ENCODE assay signal across 15 cellular contexts in the genomic region with DNA sequence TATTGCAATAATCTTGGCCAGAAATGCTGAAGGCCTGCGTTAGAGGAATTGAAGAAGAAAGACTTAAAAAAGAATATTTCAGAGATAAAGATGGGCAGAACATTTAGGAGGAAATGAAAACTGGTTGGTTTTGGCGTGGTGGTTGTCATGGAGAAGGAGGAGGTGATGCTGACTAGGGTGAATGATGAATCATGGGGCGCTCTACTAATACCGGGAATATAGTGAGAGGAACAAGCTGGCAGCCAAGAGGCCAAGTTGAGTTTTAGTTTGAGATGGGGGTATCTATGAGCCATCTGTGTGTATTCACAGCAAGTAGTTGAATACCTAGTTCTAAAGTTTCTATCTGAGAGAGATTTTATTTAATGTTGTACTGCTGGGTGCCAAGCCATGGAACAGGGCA. TPM values are rescaled to one million over a fixed set of nuclear protein-coding genes. Genes with fewer than 3 reads are reported as not detected.
A peak's percentile ranks its signal among the peaks of the same experiment; 100 is the strongest.
DNase-seq lines count a peak whose midpoint lies in the region; ATAC-seq and TF ChIP-seq lines count a peak whose summit lies in the region.
"Had no signal": no experiment of that assay in that cellular context is flagged by ENCODE, and none has a peak within 500 bp of the region (broad histone marks: within the 10 kb centered on the region; RNA-seq: fewer than 3 reads in every experiment).

No MANE protein-coding gene starts in this region.

- no peak for DNase-seq in natural killer cell treated with Interleukin-12 subunit alpha and Interleukin-12 subunit beta and Interleukin-15 and Interleukin-18, amount 100 ng/mL, for 72 hours (ENCODE audit: low spot score)
- DNase-seq in natural killer cell = no peak
- DNase-seq in activated T-cell treated with anti-CD3 and anti-CD28 coated beads, Interleukin-2, amount 50 U/mL, for 72 hours = peak; percentile 62 to 66
- DNase-seq in stimulated activated naive CD8-positive, alpha-beta T cell treated with anti-CD3 and anti-CD28 coated beads, Interleukin-15, amount 100 ng/mL, for 72 hours = peak in 1 of 2 donors; percentile 35
- DNase-seq in caudate nucleus (lab: John Stamatoyannopoulos, UW) = no peak
- DNase-seq in mesendoderm = no peak
- DNase-seq in cortex of kidney (lab: John Stamatoyannopoulos, UW) = no peak
- DNase-seq: kidney, NCI-H187, NCI-H446 treated with DMSO at 0.1 percent for 48 hours, right cardiac atrium had no signal

- no peak overlapping the region for H4K5ac ChIP-seq in mesendoderm (ENCODE audit: low read length)

- no peaks in the 10 kb centered on the region for H3K79me2 ChIP-seq in mesendoderm (ENCODE audit: control insufficient read depth, insufficient read depth, low read length)

- no peaks in the 10 kb centered on the region for H3K9me3 Mint-ChIP-seq in natural killer cell treated with Interleukin-12 subunit alpha and Interleukin-12 subunit beta and Interleukin-15 and Interleukin-18, amount 100 ng/mL, for 72 hours
- H3K9me3 Mint-ChIP-seq in natural killer cell = no peaks in the 10 kb centered on the region
- no peaks in the 10 kb centered on the region for H3K9me3 Mint-ChIP-seq in activated T-cell treated with anti-CD3 and anti-CD28 coated beads, Interleukin-2, amount 50 U/mL, for 72 hours
- no peaks in the 10 kb centered on the region for H3K9me3 Mint-ChIP-seq in stimulated activated naive CD8-positive, alpha-beta T cell treated with anti-CD3 and anti-CD28 coated beads, Interleukin-15, amount 100 ng/mL, for 72 hours
- H3K9me3 Mint-ChIP-seq: stimulated activated naive CD8-positive, alpha-beta T cell treated with anti-CD3 and anti-CD28 coated beads, Interleukin-15, Interleukin-2, amounts not matched to agents 100 ng/mL and 50 ng/mL, for 24 hours had no signal

- no peak overlapping the region for H3K18ac ChIP-seq in mesendoderm (ENCODE audit: low read length)

- H2BK15ac ChIP-seq in mesendoderm (replicated peaks; ENCODE audit: low read depth) = no peak overlapping the region

- peaks cover 3% of the 10 kb centered on the region for H3K4me1 ChIP-seq in mesendoderm (ENCODE audit: control insufficient read depth, low read depth, low read length)

- no peaks in the 10 kb centered on the region for H3K36me3 Mint-ChIP-seq in natural killer cell treated with Interleukin-12 subunit alpha and Interleukin-12 subunit beta and Interleukin-15 and Interleukin-18, amount 100 ng/mL, for 72 hours
- H3K36me3 Mint-ChIP-seq in natural killer cell = no peaks in the 10 kb centered on the region
- H3K36me3 Mint-ChIP-seq in activated T-cell treated with anti-CD3 and anti-CD28 coated beads, Interleukin-2, amount 50 U/mL, for 72 hours (ENCODE audit: insufficient read depth in 2 of 2) = no peaks in the 10 kb centered on the region

- H2BK120ac ChIP-seq in mesendoderm (ENCODE audit: low read depth, low read length) = no peak overlapping the region

- H2BK5ac ChIP-seq in mesendoderm (ENCODE audit: low read length) = no peak overlapping the region

- no peak for TF ChIP-seq CTCF in natural killer cell (IDR thresholded peaks at IDR 0.05)

- H3K4me3 Mint-ChIP-seq in natural killer cell treated with Interleukin-12 subunit alpha and Interleukin-12 subunit beta and Interleukin-15 and Interleukin-18, amount 100 ng/mL, for 72 hours = peak overlapping the region; percentile 21
- no peak overlapping the region for H3K4me3 Mint-ChIP-seq in natural killer cell
- H3K4me3 Mint-ChIP-seq in activated T-cell treated with anti-CD3 and anti-CD28 coated beads, Interleukin-2, amount 50 U/mL, for 72 hours = peak overlapping the region in 1 of 2 donors; percentile 42
- H3K4me3 Mint-ChIP-seq in stimulated activated naive CD8-positive, alpha-beta T cell treated with anti-CD3 and anti-CD28 coated beads, Interleukin-15, amount 100 ng/mL, for 72 hours = peak overlapping the region in 1 of 2 donors; percentile 35
- H3K4me3 Mint-ChIP-seq: stimulated activated naive CD8-positive, alpha-beta T cell treated with anti-CD3 and anti-CD28 coated beads, Interleukin-15, Interleukin-2, amounts not matched to agents 100 ng/mL and 50 ng/mL, for 24 hours had no signal

- H3K9ac ChIP-seq in mesendoderm (ENCODE audit: low read length) = no peak overlapping the region

- H3K27ac ChIP-seq in caudate nucleus (ENCODE audit: low read depth, low read length) = no peak overlapping the region
- no peak overlapping the region for H3K27ac ChIP-seq in mesendoderm (ENCODE audit: low read depth, low read length)
- H3K27ac ChIP-seq: SK-N-MC had no signal

- no peak overlapping the region for H4K8ac ChIP-seq in mesendoderm (ENCODE audit: low read depth, low read length)

- H3K4me2 ChIP-seq in mesendoderm (ENCODE audit: low read length) = no peak overlapping the region

- no CpG with 5 or more reads among the region's 4 CpGs for whole genome bisulfite sequencing in mesendoderm (ENCODE audit: extremely low coverage, insufficient coverage, low lambda C conversion rate)

- H3K27me3 Mint-ChIP-seq in natural killer cell treated with Interleukin-12 subunit alpha and Interleukin-12 subunit beta and Interleukin-15 and Interleukin-18, amount 100 ng/mL, for 72 hours = peaks cover 21 to 25% of the 10 kb centered on the region in 2 donors
- H3K27me3 Mint-ChIP-seq in natural killer cell (ENCODE audit: low read depth in 2 of 2) = peaks cover 6 to 8% of the 10 kb centered on the region in 2 donors
- peaks cover 21% of the 10 kb centered on the region for H3K27me3 Mint-ChIP-seq in activated T-cell treated with anti-CD3 and anti-CD28 coated beads, Interleukin-2, amount 50 U/mL, for 72 hours (ENCODE audit: low read depth)
- peaks cover 25% of the 10 kb centered on the region for H3K27me3 Mint-ChIP-seq in stimulated activated naive CD8-positive, alpha-beta T cell treated with anti-CD3 and anti-CD28 coated beads, Interleukin-15, amount 100 ng/mL, for 72 hours

- no peak overlapping the region for H2AK5ac ChIP-seq in mesendoderm (ENCODE audit: low read length)

- no peaks in the 10 kb centered on the region for H3K27me3 ChIP-seq in mesendoderm (ENCODE audit: insufficient read depth, low read length, poor library complexity)

- no peak overlapping the region for H3K27ac Mint-ChIP-seq in natural killer cell treated with Interleukin-12 subunit alpha and Interleukin-12 subunit beta and Interleukin-15 and Interleukin-18, amount 100 ng/mL, for 72 hours
- H3K27ac Mint-ChIP-seq in natural killer cell = no peak overlapping the region
- H3K27ac Mint-ChIP-seq in activated T-cell treated with anti-CD3 and anti-CD28 coated beads, Interleukin-2, amount 50 U/mL, for 72 hours = peak overlapping the region; percentile 6
- H3K27ac Mint-ChIP-seq in stimulated activated naive CD8-positive, alpha-beta T cell treated with anti-CD3 and anti-CD28 coated beads, Interleukin-15, amount 100 ng/mL, for 72 hours = peak overlapping the region in 1 of 2 donors; percentile 19
- H3K27ac Mint-ChIP-seq: stimulated activated naive CD8-positive, alpha-beta T cell treated with anti-CD3 and anti-CD28 coated beads, Interleukin-15, Interleukin-2, amounts not matched to agents 100 ng/mL and 50 ng/mL, for 24 hours had no signal

- H3K4me1 Mint-ChIP-seq in natural killer cell treated with Interleukin-12 subunit alpha and Interleukin-12 subunit beta and Interleukin-15 and Interleukin-18, amount 100 ng/mL, for 72 hours (ENCODE audit: low read depth in 2 of 2) = peaks cover 0 to 7% of the 10 kb centered on the region in 2 donors
- H3K4me1 Mint-ChIP-seq in natural killer cell = no peaks in the 10 kb centered on the region
- peaks cover 25% of the 10 kb centered on the region for H3K4me1 Mint-ChIP-seq in activated T-cell treated with anti-CD3 and anti-CD28 coated beads, Interleukin-2, amount 50 U/mL, for 72 hours (ENCODE audit: low read depth)
- H3K4me1 Mint-ChIP-seq in stimulated activated naive CD8-positive, alpha-beta T cell treated with anti-CD3 and anti-CD28 coated beads, Interleukin-15, amount 100 ng/mL, for 72 hours = peaks cover 8% of the 10 kb centered on the region

- no peak overlapping the region for H3K4me3 ChIP-seq in mesendoderm (ENCODE audit: low read length)
- H3K4me3 ChIP-seq: SK-N-MC had no signal

- H3K79me1 ChIP-seq in mesendoderm (ENCODE audit: low read length) = no peaks in the 10 kb centered on the region

- peak in 1 of 2 donors; percentile 86 for ATAC-seq in natural killer cell treated with Interleukin-12 subunit alpha and Interleukin-12 subunit beta and Interleukin-15 and Interleukin-18, amount 100 ng/mL, for 72 hours
- ATAC-seq in natural killer cell = no peak
- ATAC-seq in HG03060 (IDR thresholded peaks at IDR 0.05; ENCODE audit: low read depth, unreplicated experiment) = peak; percentile 67
- peak; percentile 87 to 89 for ATAC-seq in activated T-cell treated with anti-CD3 and anti-CD28 coated beads, Interleukin-2, amount 50 U/mL, for 72 hours (replicated peaks in 1 of 2)
- ATAC-seq in stimulated activated naive CD8-positive, alpha-beta T cell treated with anti-CD3 and anti-CD28 coated beads, Interleukin-15, amount 100 ng/mL, for 72 hours = peak; percentile 83
- ATAC-seq: right cardiac atrium had no signal

- no peak overlapping the region for H3K23ac ChIP-seq in mesendoderm (ENCODE audit: low read length)

- no peak overlapping the region for H3K4ac ChIP-seq in mesendoderm (ENCODE audit: low read depth, low read length)

- H3K36me3 ChIP-seq in mesendoderm (ENCODE audit: control insufficient read depth, insufficient read depth, low read length) = no peaks in the 10 kb centered on the region

- intact Hi-C loops in natural killer cell (cut with micrococcal nuclease) = no loop called here

- H3K56ac ChIP-seq in mesendoderm (ENCODE audit: low read length) = no peak overlapping the region

RNA-seq across cellular contexts. Expression of a gene that starts 6.8 kb away (rescaled TPM):
- under 1 TPM in 1 of 2 donors, not detected in 1; 0.50 TPM for total RNA-seq in natural killer cell treated with Interleukin-12 subunit alpha and Interleukin-12 subunit beta and Interleukin-15 and Interleukin-18, amount 100 ng/mL, for 72 hours
- total RNA-seq in natural killer cell = under 1 TPM in 1 of 3 donors, not detected in 2; 0.14 TPM
- not detected for total RNA-seq in activated T-cell treated with anti-CD3 and anti-CD28 coated beads, Interleukin-2, amount 50 U/mL, for 72 hours
- 76.5 TPM for polyA plus RNA-seq in mesendoderm (2013, experiment 1 of 2)
- polyA plus RNA-seq in mesendoderm (2013, experiment 2 of 2) = 76.4 TPM
- total RNA-seq: mesenteric fat pad had no signal

Comparison
In these comparisons a context has a peak if more than half of its experiments do, and no peak if none do; other contexts are left out.
1. ATAC-seq: peak in HG03060 (single experiment), activated T-cell treated with anti-CD3 and anti-CD28 coated beads, Interleukin-2, amount 50 U/mL, for 72 hours (2 of 2) and stimulated activated naive CD8-positive, alpha-beta T cell treated with anti-CD3 and anti-CD28 coated beads, Interleukin-15, amount 100 ng/mL, for 72 hours (single experiment); none in natural killer cell (0 of 3).
2. DNase-seq: peak in activated T-cell treated with anti-CD3 and anti-CD28 coated beads, Interleukin-2, amount 50 U/mL, for 72 hours (2 of 2); none in natural killer cell treated with Interleukin-12 subunit alpha and Interleukin-12 subunit beta and Interleukin-15 and Interleukin-18, amount 100 ng/mL, for 72 hours (single experiment), natural killer cell (single experiment), caudate nucleus (0 of 61), mesendoderm (single experiment) and cortex of kidney (single experiment).